In genomic region chr11:57426439-57426753, GRCh38 we compare ENCODE assay signal across 9 cellular contexts. TPM values are rescaled to one million over a fixed set of nuclear protein-coding genes. Genes with fewer than 3 reads are reported as not detected.
DNase-seq lines count a peak whose midpoint lies in the region; ATAC-seq and TF ChIP-seq lines count a peak whose summit lies in the region.
"Had no signal": no experiment of that assay in that cellular context is flagged by ENCODE, and none has a peak within 500 bp of the region (broad histone marks: within the 10 kb centered on the region; RNA-seq: fewer than 3 reads in every experiment).

No MANE protein-coding gene starts in this region.

- DNase-seq in NT2/D1 (ENCODE audit: low read depth, low spot score) = no peak
- DNase-seq in colonic mucosa = no peak
- DNase-seq in GM20000 (ENCODE audit: low spot score) = no peak

- H3K27ac Mint-ChIP-seq in nephron = peak overlapping the region in 2 of 3 experiments; percentile 44 to 59

- H3K4me3 ChIP-seq in NT2/D1 (ENCODE audit: insufficient read length, low read depth) = peak overlapping the region; percentile 41
- peak overlapping the region; percentile 47 for H3K4me3 ChIP-seq in colonic mucosa

- H3K4me1 ChIP-seq in ES-I3 (ENCODE audit: insufficient read depth, low read length) (peaks cover 26% of the 10 kb centered on the region), NT2/D1 (ENCODE audit: insufficient read depth, insufficient read length) (peaks cover 11% of the 10 kb centered on the region), colonic mucosa (peaks cover 14% of the 10 kb centered on the region)

- H3K36me3 ChIP-seq in ES-I3 (ENCODE audit: insufficient read depth, low read length) (no peaks in the 10 kb centered on the region), NT2/D1 (ENCODE audit: insufficient read depth, insufficient read length, low read length) (peaks cover 39% of the 10 kb centered on the region), colonic mucosa (no peaks in the 10 kb centered on the region)

- H3K4me1 Mint-ChIP-seq in nephron = peaks cover 18% of the 10 kb centered on the region

- peak overlapping the region; percentile 85 to 86 (median 85) for H3K4me3 Mint-ChIP-seq in nephron

- peak overlapping the region; percentile 73 for H3K27ac ChIP-seq in colonic mucosa

- peaks cover 15% of the 10 kb centered on the region for H3K36me3 Mint-ChIP-seq in nephron (ENCODE audit: low read depth)

- H3K9ac ChIP-seq in ES-I3 (ENCODE audit: low read depth, low read length) = peak overlapping the region; percentile 65; the same call in 1 of the 2 replicates
- H3K9ac ChIP-seq in NT2/D1 (ENCODE audit: insufficient read length, low read depth) = peak overlapping the region; percentile 79
- H3K9ac ChIP-seq in colonic mucosa (ENCODE audit: low read depth in 2 of 2, low read length in 2 of 2) = peak overlapping the region; percentile 44 to 74

- TF ChIP-seq CTCF in colonic mucosa (IDR thresholded peaks at IDR 0.05) (no peak), nephron (IDR thresholded peaks at IDR 0.05; ENCODE audit: unreplicated experiment in 3 of 3) (no peak), GM20000 (IDR thresholded peaks at IDR 0.05; ENCODE audit: extremely low read depth, missing control alignments) (no peak)

- peaks cover 22% of the 10 kb centered on the region for H3K27me3 Mint-ChIP-seq in nephron (ENCODE audit: low read depth)

- H3K9me3 ChIP-seq in ES-I3 (ENCODE audit: control insufficient read depth, insufficient read depth, low read length) = no peaks in the 10 kb centered on the region
- H3K9me3 ChIP-seq in NT2/D1 (ENCODE audit: insufficient read depth, low read length) = no peaks in the 10 kb centered on the region
- H3K9me3 ChIP-seq in colonic mucosa = no peaks in the 10 kb centered on the region

- H3K9me3 Mint-ChIP-seq in nephron = no peaks in the 10 kb centered on the region

- H3K27me3 ChIP-seq in NT2/D1 (ENCODE audit: insufficient read depth, insufficient read length) (peaks cover 15% of the 10 kb centered on the region), colonic mucosa (no peaks in the 10 kb centered on the region)

- intact Hi-C loops in colonic mucosa (cut with DNase I) = no loop called here

- ATAC-seq in HG03354 (IDR thresholded peaks at IDR 0.05; ENCODE audit: poor library complexity, severe bottlenecking, unreplicated experiment) (no peak), GM18517 (IDR thresholded peaks at IDR 0.05; ENCODE audit: unreplicated experiment) (no peak), GM19397 (IDR thresholded peaks at IDR 0.05; ENCODE audit: unreplicated experiment) (no peak)

RNA-seq across cellular contexts. Expression of gene SLC43A3, which starts 0.5 kb away (rescaled TPM):
- 10 to 100 TPM; 10.6 to 21.4 TPM for total RNA-seq in colonic mucosa
- total RNA-seq: NCI-H460 had no signal

RNA-seq across cellular contexts. Expression of gene RTN4RL2, which starts 33.9 kb away (rescaled TPM):
- under 1 TPM; 0.54 to 0.82 TPM for total RNA-seq in colonic mucosa

RNA-seq across cellular contexts. Expression of gene PRG2, which starts 35.9 kb away (rescaled TPM):
- total RNA-seq in colonic mucosa = not detected
- total RNA-seq: NCI-H460 had no signal

RNA-seq across cellular contexts. Expression of gene PRG3, which starts 45.4 kb away (rescaled TPM):
- not detected for total RNA-seq in colonic mucosa
- total RNA-seq: NCI-H460 had no signal
